10 cellular contexts compared by ENCODE assay signal in genomic region chr15:64536244-64536836, GRCh38.
DNase-seq lines count a peak whose midpoint lies in the region; ATAC-seq, FAIRE-seq and TF ChIP-seq lines count a peak whose summit lies in the region.
"Had no signal": no experiment of that assay in that cellular context is flagged by ENCODE, and none has a peak within 500 bp of the region (broad histone marks: within the 10 kb centered on the region; RNA-seq: fewer than 3 reads in every experiment).

No MANE protein-coding gene starts in this region.

- H2AFZ ChIP-seq in IMR-90 (replicated peaks; ENCODE audit: low read length, poor library complexity) (no peak overlapping the region), keratinocyte (ENCODE audit: control insufficient read depth, low read length) (no peak overlapping the region)

- POLR2A ChIA-PET in AG04449 (lab: Yijun Ruan, JAX), result no interaction called here
- POLR2A ChIA-PET in IMR-90 (lab: Charles Lee; ENCODE audit: unreplicated experiment), result no interaction called here

- H4K20me1 ChIP-seq in IMR-90 (ENCODE audit: insufficient read depth, low read length) (peaks cover 30% of the 10 kb centered on the region), keratinocyte (ENCODE audit: control insufficient read depth, extremely low read depth, insufficient read depth, low read length) (no peaks in the 10 kb centered on the region)

- CTCF ChIA-PET in AG04449 (lab: Yijun Ruan, JAX) (no interaction called here), IMR-90 (lab: Yijun Ruan, JAX) (no interaction called here)

- DNase-seq in AG04449 (ENCODE audit: low read depth, low spot score) (peak; percentile 50), IMR-90 (peak; percentile 92), keratinocyte (ENCODE audit: low read depth, low spot score) (peak; percentile 57), NCI-H446 treated with DMSO at 0.1 percent for 48 hours (lab: John Stamatoyannopoulos, UW) (no peak)
- no peak for DNase-seq in activated T-helper 2 cell treated with anti-CD3 and anti-CD28 coated beads, Interferon-gamma antibody, Interleukin-2, Interleukin-4, amounts not matched to agents 10 μg/mL and 5 μg/mL and 100 μg/mL, durations not matched to agents 14 hours and 24 hours and 36 hours (ENCODE audit: low spot score)
- DNase-seq in effector CD4-positive, alpha-beta T cell, result no peak
- DNase-seq: kidney had no signal

- no peak overlapping the region for H3K23ac ChIP-seq in IMR-90 (ENCODE audit: low read depth, low read length)

- H3K79me2 ChIP-seq in keratinocyte (ENCODE audit: control insufficient read depth, insufficient read depth, low read length), result peaks cover 66% of the 10 kb centered on the region

- intact Hi-C loops in IMR-90 (cut with micrococcal nuclease), result no loop called here
- intact Hi-C loops in activated T-helper 2 cell treated with anti-CD3 and anti-CD28 coated beads, Interferon-gamma antibody, Interleukin-2, Interleukin-4, amounts not matched to agents 10 μg/mL and 5 μg/mL and 100 μg/mL, durations not matched to agents 14 hours and 24 hours and 36 hours (cut with micrococcal nuclease), result loop anchor here (5.0 kb wide), 1 partner anchor 46 kb away; no protein-coding TSS in a partner anchor

- H2BK15ac ChIP-seq in IMR-90 (ENCODE audit: low read depth, low read length), result no peak overlapping the region

- no peak overlapping the region for H3K18ac ChIP-seq in IMR-90 (ENCODE audit: low read depth, low read length)

- TF ChIP-seq EP300 in gastroesophageal sphincter (IDR thresholded peaks at IDR 0.05), result no peak

- H3K4ac ChIP-seq in IMR-90 (ENCODE audit: low read depth, low read length), result 0 out of 2 replicates have a peak overlapping the region, but pooled peaks have one; percentile 61

- peak overlapping the region in 1 of 2 experiments; percentile 33; a peak in 1 of 4 replicates for H4K8ac ChIP-seq in IMR-90 (ENCODE audit: low read depth in 2 of 2, low read length in 2 of 2)

- no peak overlapping the region for H2BK120ac ChIP-seq in IMR-90 (ENCODE audit: low read depth, low read length)

- peaks cover 19% of the 10 kb centered on the region for H3K36me3 Mint-ChIP-seq in activated T-helper 2 cell treated with anti-CD3 and anti-CD28 coated beads, Interferon-gamma antibody, Interleukin-2, Interleukin-4, amounts not matched to agents 10 μg/mL and 5 μg/mL and 100 μg/mL, durations not matched to agents 14 hours and 24 hours and 36 hours (ENCODE audit: low read depth)

- no peak overlapping the region for H2AK9ac ChIP-seq in IMR-90 (replicated peaks; ENCODE audit: low read depth, low read length, poor library complexity)

- H3K4me2 ChIP-seq in IMR-90 (ENCODE audit: low read depth, low read length), result peak overlapping the region; percentile 48; the same call in 1 of the 2 replicates
- H3K4me2 ChIP-seq in keratinocyte (ENCODE audit: control insufficient read depth, extremely low read depth, insufficient read depth, low read depth, low read length), result peak overlapping the region; percentile 52

- FAIRE-seq in keratinocyte (lab: Jason Lieb, UNC), result peak; percentile 79
- FAIRE-seq: kidney had no signal

- peak overlapping the region; percentile 2 for H3K4me3 Mint-ChIP-seq in activated T-helper 2 cell treated with anti-CD3 and anti-CD28 coated beads, Interferon-gamma antibody, Interleukin-2, Interleukin-4, amounts not matched to agents 10 μg/mL and 5 μg/mL and 100 μg/mL, durations not matched to agents 14 hours and 24 hours and 36 hours (ENCODE audit: low read depth)

- TF ChIP-seq POLR2A in IMR-90 (IDR thresholded peaks at IDR 0.05; ENCODE audit: low read depth, low read length) (no peak), gastroesophageal sphincter (IDR thresholded peaks at IDR 0.05) (no peak)

- dilution Hi-C loops in IMR-90 (cut with HindIII; ENCODE audit: low sequenced_read_pairs, unreplicated experiment), result no loop called here
- dilution Hi-C loops in keratinocyte (cut with MboI; ENCODE audit: extremely low pct_ligation_motif_present, low sequenced_read_pairs), result no loop called here

- H3K4me3 ChIP-seq in AG04449 (ENCODE audit: low read depth, low read length) (no peak overlapping the region), IMR-90 (ENCODE audit: insufficient read depth, low read depth, low read length) (no peak overlapping the region), keratinocyte (ENCODE audit: control insufficient read depth in 2 of 3, extremely low read depth in 1 of 3, insufficient read depth in 2 of 3, low read depth in 1 of 3, low read length in 3 of 3) (no peak overlapping the region), gastroesophageal sphincter (no peak overlapping the region)

- no peak overlapping the region for H4K91ac ChIP-seq in IMR-90 (ENCODE audit: insufficient read depth, low read depth, low read length)

- H3K79me1 ChIP-seq in IMR-90 (ENCODE audit: low read depth in 1 of 2, low read length in 2 of 2), result peaks cover 34 to 69% of the 10 kb centered on the region in 2 experiments

- H3K36me3 ChIP-seq in IMR-90 (ENCODE audit: control insufficient read depth, insufficient read depth, low read length) (peaks cover 2% of the 10 kb centered on the region; the same call in 1 of the 2 replicates), keratinocyte (ENCODE audit: control insufficient read depth in 2 of 2, extremely low read depth in 1 of 2, insufficient read depth in 2 of 2, low read length in 2 of 2) (no peaks in the 10 kb centered on the region), gastroesophageal sphincter (no peaks in the 10 kb centered on the region)

- peak overlapping the region; percentile 43; the same call in 1 of the 2 replicates for H3K14ac ChIP-seq in IMR-90 (replicated peaks; ENCODE audit: low read depth, low read length)

- peak overlapping the region; percentile 40 for H2BK5ac ChIP-seq in IMR-90 (ENCODE audit: low read depth, low read length, poor library complexity, severe bottlenecking)

- H3K9me3 ChIP-seq in IMR-90 (ENCODE audit: control insufficient read depth, insufficient read depth, low read length) (no peaks in the 10 kb centered on the region), keratinocyte (ENCODE audit: control insufficient read depth, low read depth, low read length) (no peaks in the 10 kb centered on the region), gastroesophageal sphincter (no peaks in the 10 kb centered on the region)

- H2BK20ac ChIP-seq in IMR-90 (ENCODE audit: low read depth, low read length), result no peak overlapping the region

- H4K5ac ChIP-seq in IMR-90 (ENCODE audit: low read depth, low read length), result no peak overlapping the region

- H3K27ac Mint-ChIP-seq in activated T-helper 2 cell treated with anti-CD3 and anti-CD28 coated beads, Interferon-gamma antibody, Interleukin-2, Interleukin-4, amounts not matched to agents 10 μg/mL and 5 μg/mL and 100 μg/mL, durations not matched to agents 14 hours and 24 hours and 36 hours, result peak overlapping the region; percentile 53

- WGBS in IMR-90 (ENCODE audit: extremely low coverage in 2 of 2, insufficient read length in 1 of 2), 2 experiments, result no CpG with 5 or more reads among the region's 6 CpGs
- 79 to 80% methylated on average over 5 to 6 of the region's 6 CpGs for whole genome bisulfite sequencing in gastroesophageal sphincter (ENCODE audit: low coverage in 1 of 2), 2 donors

- H3K4me1 Mint-ChIP-seq in activated T-helper 2 cell treated with anti-CD3 and anti-CD28 coated beads, Interferon-gamma antibody, Interleukin-2, Interleukin-4, amounts not matched to agents 10 μg/mL and 5 μg/mL and 100 μg/mL, durations not matched to agents 14 hours and 24 hours and 36 hours (ENCODE audit: low read depth), result peaks cover 43% of the 10 kb centered on the region

- H3K27me3 ChIP-seq in IMR-90 (ENCODE audit: control insufficient read depth, insufficient read depth, low read length) (no peaks in the 10 kb centered on the region), keratinocyte (ENCODE audit: control insufficient read depth, extremely low read depth, insufficient read depth, low read length) (no peaks in the 10 kb centered on the region), gastroesophageal sphincter (no peaks in the 10 kb centered on the region)

- peak overlapping the region; percentile 68 for H2AK5ac ChIP-seq in IMR-90 (ENCODE audit: low read depth, low read length)

- H3K27ac ChIP-seq in IMR-90 (ENCODE audit: insufficient read depth, low read length) (peak overlapping the region; percentile 45), keratinocyte (ENCODE audit: control insufficient read depth, insufficient read depth, low read length) (peak overlapping the region; percentile 79), gastroesophageal sphincter (no peak overlapping the region)
- H3K27ac ChIP-seq: VCaP had no signal

- H3K27me3 Mint-ChIP-seq in activated T-helper 2 cell treated with anti-CD3 and anti-CD28 coated beads, Interferon-gamma antibody, Interleukin-2, Interleukin-4, amounts not matched to agents 10 μg/mL and 5 μg/mL and 100 μg/mL, durations not matched to agents 14 hours and 24 hours and 36 hours (ENCODE audit: low read depth), result no peaks in the 10 kb centered on the region

- no peak overlapping the region for H3K56ac ChIP-seq in IMR-90 (ENCODE audit: extremely low read depth, insufficient read depth, low read length)

- TF ChIP-seq CTCF in AG04449 (IDR thresholded peaks at IDR 0.05; ENCODE audit: insufficient read depth, low read length, missing control alignments) (no peak), IMR-90 (conservative IDR thresholded peaks at IDR 0.05; ENCODE audit: low read depth, low read length) (no peak), keratinocyte (optimal IDR thresholded peaks at IDR 0.05 in 1 of 3, IDR thresholded peaks at IDR 0.05 in 1 of 3, conservative IDR thresholded peaks at IDR 0.05 in 1 of 3; ENCODE audit: extremely low read depth in 1 of 3, insufficient read depth in 2 of 3, low read length in 3 of 3) (no peak), gastroesophageal sphincter (IDR thresholded peaks at IDR 0.05) (no peak)

- BruUV-seq in IMR-90 (replicated peaks; lab: Mats Ljungman, UMichigan), result no TSS peak

- H3K9me3 Mint-ChIP-seq in activated T-helper 2 cell treated with anti-CD3 and anti-CD28 coated beads, Interferon-gamma antibody, Interleukin-2, Interleukin-4, amounts not matched to agents 10 μg/mL and 5 μg/mL and 100 μg/mL, durations not matched to agents 14 hours and 24 hours and 36 hours, result no peaks in the 10 kb centered on the region

- H3K4me1 ChIP-seq in IMR-90 (ENCODE audit: control insufficient read depth, insufficient read depth, low read length) (peaks cover 10% of the 10 kb centered on the region), keratinocyte (ENCODE audit: control insufficient read depth, extremely low read depth, insufficient read depth, low read length) (peaks cover 13% of the 10 kb centered on the region), gastroesophageal sphincter (peaks cover 0 to 25% (median 0%) of the 10 kb centered on the region in 3 donors)

- H3K9ac ChIP-seq in IMR-90 (ENCODE audit: low read depth, low read length) (no peak overlapping the region), keratinocyte (ENCODE audit: control insufficient read depth, extremely low read depth, insufficient read depth, low read length) (peak overlapping the region; percentile 28)

- ATAC-seq in IMR-90 (ENCODE audit: low read depth) (peak; percentile 96), GM18519 (IDR thresholded peaks at IDR 0.05; ENCODE audit: low FRiP score, unreplicated experiment) (no peak), gastroesophageal sphincter (no peak)

- H3K9me1 ChIP-seq in IMR-90 (ENCODE audit: insufficient read depth, low read length) (peaks cover 3% of the 10 kb centered on the region; the same call in 1 of the 2 replicates), keratinocyte (ENCODE audit: control insufficient read depth, extremely low read depth, insufficient read depth, low read length) (no peaks in the 10 kb centered on the region)

- in situ Hi-C loops in IMR-90 (cut with MboI; ENCODE audit: low sequenced_read_pairs), result no loop called here

- TF ChIP-seq RAD21 in IMR-90 (IDR thresholded peaks at IDR 0.05; ENCODE audit: low read length), result no peak

Comparison
In these comparisons a context has a peak if more than half of its experiments do, and no peak if none do; other contexts are left out.
1. DNase-seq: peak in AG04449 (single experiment), IMR-90 (single experiment) and keratinocyte (single experiment); none in activated T-helper 2 cell treated with anti-CD3 and anti-CD28 coated beads, Interferon-gamma antibody, Interleukin-2, Interleukin-4, amounts not matched to agents 10 μg/mL and 5 μg/mL and 100 μg/mL, durations not matched to agents 14 hours and 24 hours and 36 hours (single experiment), effector CD4-positive, alpha-beta T cell (single experiment) and NCI-H446 treated with DMSO at 0.1 percent for 48 hours (single experiment).
2. H3K27ac ChIP-seq: peak in IMR-90 (single experiment) and keratinocyte (single experiment); none in gastroesophageal sphincter (0 of 4).